ENCODE assay signal across 17 cellular contexts in the genomic region with DNA sequence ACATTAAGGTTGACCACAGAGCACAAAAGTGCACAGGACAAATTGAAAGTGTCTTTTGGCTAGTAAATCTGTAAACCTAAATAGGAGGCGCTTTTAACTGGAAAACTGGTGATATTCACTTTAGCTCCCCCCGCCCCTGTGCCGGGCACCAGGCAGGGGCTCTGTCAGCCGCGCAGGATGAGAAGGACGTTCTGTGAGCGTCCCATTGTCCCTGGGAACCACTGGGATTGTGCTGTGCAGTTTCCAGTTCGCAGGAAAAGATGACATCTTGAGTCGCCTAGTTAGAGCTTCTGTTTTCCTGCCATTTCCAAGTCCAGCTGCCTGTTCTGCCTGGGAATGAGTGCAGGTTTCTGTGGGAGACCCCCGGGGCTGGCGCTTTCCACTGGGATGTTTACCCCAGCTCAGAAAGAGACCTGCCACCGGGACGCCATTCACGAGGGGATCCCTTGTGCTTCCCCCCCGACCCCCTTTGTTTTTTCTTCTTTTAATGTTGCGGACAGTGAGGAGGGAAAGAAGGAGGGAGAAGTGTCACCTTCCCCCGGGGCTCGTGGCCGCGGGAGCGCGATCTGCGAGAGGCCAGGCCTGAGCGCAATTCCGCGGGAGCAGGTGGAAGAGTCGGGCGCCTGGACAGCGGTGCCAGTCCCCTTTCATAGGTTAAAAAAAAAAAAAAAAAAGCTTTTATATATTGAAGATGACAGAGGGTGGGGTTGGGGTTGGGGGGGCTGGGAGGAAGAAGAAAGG.
DNase-seq lines count a peak whose midpoint lies in the region; ATAC-seq, FAIRE-seq and TF ChIP-seq lines count a peak whose summit lies in the region.
"Had no signal": no experiment of that assay in that cellular context is flagged by ENCODE, and none has a peak within 500 bp of the region (broad histone marks: within the 10 kb centered on the region; RNA-seq: fewer than 3 reads in every experiment).

No MANE protein-coding gene starts in this region.

- H3K4me1 ChIP-seq in GM23338 (ENCODE audit: insufficient read depth) (peaks cover 9% of the 10 kb centered on the region; the same call in 1 of the 2 replicates), neuron (ENCODE audit: insufficient read depth, low read length) (peaks cover 7% of the 10 kb centered on the region)
- H3K4me1 ChIP-seq: Peyer's patch, testis had no signal

- no peaks in the 10 kb centered on the region for H3K9me3 Mint-ChIP-seq in GM23338
- H3K9me3 Mint-ChIP-seq: activated naive CD4-positive, alpha-beta T cell treated with anti-CD3 and anti-CD28 coated beads, Interleukin-2, amount 50 U/mL, for 24 hours had no signal

- H3K4me3 Mint-ChIP-seq in GM23338 = peak overlapping the region; percentile 76
- H3K4me3 Mint-ChIP-seq: activated naive CD4-positive, alpha-beta T cell treated with anti-CD3 and anti-CD28 coated beads, Interleukin-2, amount 50 U/mL, for 24 hours; T-cell had no signal

- no peaks in the 10 kb centered on the region for H3K36me3 ChIP-seq in GM23338 (ENCODE audit: insufficient read depth)
- no peaks in the 10 kb centered on the region for H3K36me3 ChIP-seq in neuron (ENCODE audit: insufficient read depth, low read length)
- H3K36me3 ChIP-seq: Peyer's patch had no signal

- H3K79me2 ChIP-seq in GM23338 (replicated peaks; ENCODE audit: insufficient read depth) = no peaks in the 10 kb centered on the region

- TF ChIP-seq CTCF in GM23338 (conservative IDR thresholded peaks at IDR 0.05; ENCODE audit: low read depth in 2 of 2) (no peak), VCaP (conservative IDR thresholded peaks at IDR 0.05) (no peak)

- H2AFZ ChIP-seq in GM23338 = peak overlapping the region; percentile 98
- H2AFZ ChIP-seq in neuron (ENCODE audit: low read depth, low read length) = peak overlapping the region; percentile 84

- H3K27ac ChIP-seq in GM23338 (ENCODE audit: low read depth) (no peak overlapping the region), VCaP (peak overlapping the region; percentile 78)
- H3K27ac ChIP-seq: Peyer's patch, testis had no signal

- peaks cover 34% of the 10 kb centered on the region for H3K27me3 ChIP-seq in GM23338 (ENCODE audit: insufficient read depth)
- peaks cover 28% of the 10 kb centered on the region for H3K27me3 ChIP-seq in neuron (ENCODE audit: insufficient read depth, low read length)
- H3K27me3 ChIP-seq: testis had no signal

- H3K27ac Mint-ChIP-seq in GM23338 = no peak overlapping the region
- H3K27ac Mint-ChIP-seq: activated naive CD4-positive, alpha-beta T cell treated with anti-CD3 and anti-CD28 coated beads, Interleukin-2, amount 50 U/mL, for 24 hours; T-cell had no signal

- H3K4me2 ChIP-seq in GM23338 = peak overlapping the region; percentile 78

- H3K36me3 Mint-ChIP-seq in GM23338 (ENCODE audit: low read depth) = no peaks in the 10 kb centered on the region
- H3K36me3 Mint-ChIP-seq: activated naive CD4-positive, alpha-beta T cell treated with anti-CD3 and anti-CD28 coated beads, Interleukin-2, amount 50 U/mL, for 24 hours; T-cell had no signal

- DNase-seq in GM23338 (ENCODE audit: low spot score) (peak; percentile 37), HuH-7 (ENCODE audit: low spot score) (no peak), RCC 7860 (ENCODE audit: low spot score) (no peak), activated T-cell treated with anti-CD3 and anti-CD28 coated beads for 4 hours (no peak)
- DNase-seq: activated CD8-positive, alpha-beta memory T cell treated with anti-CD3 and anti-CD28 coated beads, Interleukin-2, amount 50 U/mL, for 48 hours; erythroblast; NCI-H1694 treated with DMSO at 0.1 percent for 48 hours; NCI-H526; Peyer's patch; T-cell; testis had no signal

- 0 out of 3 replicates have a peak, but pooled peaks cover 4% of the 10 kb centered on the region for H3K4me1 Mint-ChIP-seq in GM23338

- peaks cover 8% of the 10 kb centered on the region for H3K27me3 Mint-ChIP-seq in GM23338 (ENCODE audit: insufficient read depth, low read depth, poor library complexity)

- H3K4me3 ChIP-seq in GM23338 (peak overlapping the region; percentile 55), iPS-11a (ENCODE audit: low read depth, low read length) (peak overlapping the region; percentile 31), neuron (ENCODE audit: low read length) (peak overlapping the region; percentile 35)
- H3K4me3 ChIP-seq: Peyer's patch, testis had no signal

- H3K9me2 ChIP-seq in GM23338 (ENCODE audit: insufficient read depth) = no peaks in the 10 kb centered on the region

- no peaks in the 10 kb centered on the region for H3F3A ChIP-seq in GM23338 (replicated peaks; ENCODE audit: low read depth)

- ATAC-seq in GM23338 = peak; percentile 83
- ATAC-seq in HG02759 (IDR thresholded peaks at IDR 0.05; ENCODE audit: unreplicated experiment) = no peak
- ATAC-seq: activated CD4-positive, CD25-positive, alpha-beta regulatory T cell treated with anti-CD3 and anti-CD28 coated beads, Interleukin-2, amount 50 U/mL, for 24 hours; T-cell had no signal

- FAIRE-seq in RCC 7860 (lab: Jason Lieb, UNC) = no peak

- no peaks in the 10 kb centered on the region for H4K20me1 ChIP-seq in GM23338 (replicated peaks; ENCODE audit: insufficient read depth)

- H3K9me3 ChIP-seq in neuron (ENCODE audit: low read length) = no peaks in the 10 kb centered on the region
- H3K9me3 ChIP-seq: Peyer's patch, testis had no signal

TF ChIP-seq in GM23338, 12 proteins besides CTCF, POLR2A, EP300 and RAD21 (continues in another document):
- no peak for TF ChIP-seq EZH2 (IDR thresholded peaks at IDR 0.05; ENCODE audit: low read depth, unreplicated experiment)
- TF ChIP-seq NANOG (IDR thresholded peaks at IDR 0.05; ENCODE audit: borderline replicate concordance) = no peak
- no peak for TF ChIP-seq JUNB (IDR thresholded peaks at IDR 0.05; ENCODE audit: unreplicated experiment)
- TF ChIP-seq, protein P1, sequence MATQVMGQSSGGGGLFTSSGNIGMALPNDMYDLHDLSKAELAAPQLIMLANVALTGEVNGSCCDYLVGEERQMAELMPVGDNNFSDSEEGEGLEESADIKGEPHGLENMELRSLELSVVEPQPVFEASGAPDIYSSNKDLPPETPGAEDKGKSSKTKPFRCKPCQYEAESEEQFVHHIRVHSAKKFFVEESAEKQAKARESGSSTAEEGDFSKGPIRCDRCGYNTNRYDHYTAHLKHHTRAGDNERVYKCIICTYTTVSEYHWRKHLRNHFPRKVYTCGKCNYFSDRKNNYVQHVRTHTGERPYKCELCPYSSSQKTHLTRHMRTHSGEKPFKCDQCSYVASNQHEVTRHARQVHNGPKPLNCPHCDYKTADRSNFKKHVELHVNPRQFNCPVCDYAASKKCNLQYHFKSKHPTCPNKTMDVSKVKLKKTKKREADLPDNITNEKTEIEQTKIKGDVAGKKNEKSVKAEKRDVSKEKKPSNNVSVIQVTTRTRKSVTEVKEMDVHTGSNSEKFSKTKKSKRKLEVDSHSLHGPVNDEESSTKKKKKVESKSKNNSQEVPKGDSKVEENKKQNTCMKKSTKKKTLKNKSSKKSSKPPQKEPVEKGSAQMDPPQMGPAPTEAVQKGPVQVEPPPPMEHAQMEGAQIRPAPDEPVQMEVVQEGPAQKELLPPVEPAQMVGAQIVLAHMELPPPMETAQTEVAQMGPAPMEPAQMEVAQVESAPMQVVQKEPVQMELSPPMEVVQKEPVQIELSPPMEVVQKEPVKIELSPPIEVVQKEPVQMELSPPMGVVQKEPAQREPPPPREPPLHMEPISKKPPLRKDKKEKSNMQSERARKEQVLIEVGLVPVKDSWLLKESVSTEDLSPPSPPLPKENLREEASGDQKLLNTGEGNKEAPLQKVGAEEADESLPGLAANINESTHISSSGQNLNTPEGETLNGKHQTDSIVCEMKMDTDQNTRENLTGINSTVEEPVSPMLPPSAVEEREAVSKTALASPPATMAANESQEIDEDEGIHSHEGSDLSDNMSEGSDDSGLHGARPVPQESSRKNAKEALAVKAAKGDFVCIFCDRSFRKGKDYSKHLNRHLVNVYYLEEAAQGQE (IDR thresholded peaks at IDR 0.05; ENCODE audit: unreplicated experiment) = no peak
